Comparison of ENCODE assay signal across 1 cellular context in the genomic region with DNA sequence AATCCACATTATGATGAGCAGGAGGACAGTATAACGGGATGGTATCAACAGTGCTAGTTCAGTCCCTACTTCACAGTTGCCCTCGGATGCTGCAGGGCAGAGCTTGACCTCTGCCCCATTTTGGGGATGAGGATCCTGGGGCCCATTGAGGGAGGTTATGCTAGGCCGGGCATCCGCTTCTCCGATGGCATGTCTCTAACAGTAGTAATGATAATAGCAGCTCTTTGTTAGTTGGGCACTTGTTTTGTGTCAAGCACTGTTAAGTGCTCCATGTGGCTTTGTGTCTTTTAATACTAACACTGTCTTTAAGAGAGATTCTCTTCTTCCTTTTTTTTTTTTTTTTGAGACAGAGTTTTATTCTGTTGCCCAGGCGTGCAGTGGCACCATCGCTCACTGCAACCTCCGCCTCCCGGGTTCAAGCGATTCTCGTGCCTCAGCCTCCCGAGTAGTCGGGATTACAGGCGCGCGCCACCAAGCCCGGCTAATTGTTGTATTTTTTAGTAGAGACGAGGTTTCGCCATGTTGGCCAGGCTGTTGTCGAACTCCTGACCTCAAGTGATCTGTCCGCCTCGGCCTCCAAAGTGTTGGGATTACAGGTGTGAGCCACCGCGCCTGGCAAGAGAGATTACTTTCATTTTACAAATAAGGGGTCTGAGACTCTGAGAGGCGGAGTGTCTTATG.
A peak's percentile ranks its signal among the peaks of the same experiment; 100 is the strongest.
TF ChIP-seq lines count a peak whose summit lies in the region.

No MANE protein-coding gene starts in this region.

TF ChIP-seq in HepG2, 621 proteins besides CTCF, POLR2A, EP300 and RAD21 (continues in another document):
- TF ChIP-seq KDM4B (CRISPR knock-in tag; IDR thresholded peaks at IDR 0.05) = no peak
- TF ChIP-seq ZBTB33 (CRISPR knock-in tag; IDR thresholded peaks at IDR 0.05) = 0 out of 2 replicates have a peak, but pooled peaks have one; percentile 2
- TF ChIP-seq ZNF337 (CRISPR knock-in tag; IDR thresholded peaks at IDR 0.05; ENCODE audit: borderline replicate concordance, low read depth) = 0 out of 2 replicates have a peak, but pooled peaks have one; percentile 26
- no peak for TF ChIP-seq ZMYM4 (CRISPR knock-in tag; IDR thresholded peaks at IDR 0.05)
- TF ChIP-seq JARID2 (CRISPR knock-in tag; IDR thresholded peaks at IDR 0.05; ENCODE audit: insufficient replicate concordance) = no peak
- no peak for TF ChIP-seq SP1 (IDR thresholded peaks at IDR 0.05)
- no peak; the same call in 1 of the 2 replicates for TF ChIP-seq SP1 (CRISPR knock-in tag; IDR thresholded peaks at IDR 0.05)
- TF ChIP-seq MAZ (IDR thresholded peaks at IDR 0.05; ENCODE audit: borderline replicate concordance, low read depth, low read length) = no peak
- no peak for TF ChIP-seq MAZ (CRISPR knock-in tag; IDR thresholded peaks at IDR 0.05; ENCODE audit: low read depth)
- no peak for TF ChIP-seq ZNF451 (CRISPR knock-in tag; IDR thresholded peaks at IDR 0.05)
- TF ChIP-seq ZNF766 (CRISPR knock-in tag; IDR thresholded peaks at IDR 0.05; ENCODE audit: borderline replicate concordance) = 0 out of 2 replicates have a peak, but pooled peaks have one; percentile 11
- no peak for TF ChIP-seq FOXK1 (CRISPR knock-in tag; IDR thresholded peaks at IDR 0.05; ENCODE audit: borderline replicate concordance, low read depth)
- TF ChIP-seq, protein P1, sequence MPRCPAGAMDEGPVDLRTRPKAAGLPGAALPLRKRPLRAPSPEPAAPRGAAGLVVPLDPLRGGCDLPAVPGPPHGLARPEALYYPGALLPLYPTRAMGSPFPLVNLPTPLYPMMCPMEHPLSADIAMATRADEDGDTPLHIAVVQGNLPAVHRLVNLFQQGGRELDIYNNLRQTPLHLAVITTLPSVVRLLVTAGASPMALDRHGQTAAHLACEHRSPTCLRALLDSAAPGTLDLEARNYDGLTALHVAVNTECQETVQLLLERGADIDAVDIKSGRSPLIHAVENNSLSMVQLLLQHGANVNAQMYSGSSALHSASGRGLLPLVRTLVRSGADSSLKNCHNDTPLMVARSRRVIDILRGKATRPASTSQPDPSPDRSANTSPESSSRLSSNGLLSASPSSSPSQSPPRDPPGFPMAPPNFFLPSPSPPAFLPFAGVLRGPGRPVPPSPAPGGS (CRISPR knock-in tag; IDR thresholded peaks at IDR 0.05) = no peak
- no peak for TF ChIP-seq ZNF253 (CRISPR knock-in tag; IDR thresholded peaks at IDR 0.05; ENCODE audit: borderline replicate concordance)
- no peak for TF ChIP-seq ZMAT3 (CRISPR knock-in tag; conservative IDR thresholded peaks at IDR 0.05)
- TF ChIP-seq TRIM24 (CRISPR knock-in tag; IDR thresholded peaks at IDR 0.05) = no peak
- TF ChIP-seq, protein P2, sequence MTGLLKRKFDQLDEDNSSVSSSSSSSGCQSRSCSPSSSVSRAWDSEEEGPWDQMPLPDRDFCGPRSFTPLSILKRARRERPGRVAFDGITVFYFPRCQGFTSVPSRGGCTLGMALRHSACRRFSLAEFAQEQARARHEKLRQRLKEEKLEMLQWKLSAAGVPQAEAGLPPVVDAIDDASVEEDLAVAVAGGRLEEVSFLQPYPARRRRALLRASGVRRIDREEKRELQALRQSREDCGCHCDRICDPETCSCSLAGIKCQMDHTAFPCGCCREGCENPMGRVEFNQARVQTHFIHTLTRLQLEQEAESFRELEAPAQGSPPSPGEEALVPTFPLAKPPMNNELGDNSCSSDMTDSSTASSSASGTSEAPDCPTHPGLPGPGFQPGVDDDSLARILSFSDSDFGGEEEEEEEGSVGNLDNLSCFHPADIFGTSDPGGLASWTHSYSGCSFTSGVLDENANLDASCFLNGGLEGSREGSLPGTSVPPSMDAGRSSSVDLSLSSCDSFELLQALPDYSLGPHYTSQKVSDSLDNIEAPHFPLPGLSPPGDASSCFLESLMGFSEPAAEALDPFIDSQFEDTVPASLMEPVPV (CRISPR knock-in tag; IDR thresholded peaks at IDR 0.05) = no peak
- TF ChIP-seq ZNF879 (CRISPR knock-in tag; IDR thresholded peaks at IDR 0.05) = no peak
- TF ChIP-seq, protein P3, sequence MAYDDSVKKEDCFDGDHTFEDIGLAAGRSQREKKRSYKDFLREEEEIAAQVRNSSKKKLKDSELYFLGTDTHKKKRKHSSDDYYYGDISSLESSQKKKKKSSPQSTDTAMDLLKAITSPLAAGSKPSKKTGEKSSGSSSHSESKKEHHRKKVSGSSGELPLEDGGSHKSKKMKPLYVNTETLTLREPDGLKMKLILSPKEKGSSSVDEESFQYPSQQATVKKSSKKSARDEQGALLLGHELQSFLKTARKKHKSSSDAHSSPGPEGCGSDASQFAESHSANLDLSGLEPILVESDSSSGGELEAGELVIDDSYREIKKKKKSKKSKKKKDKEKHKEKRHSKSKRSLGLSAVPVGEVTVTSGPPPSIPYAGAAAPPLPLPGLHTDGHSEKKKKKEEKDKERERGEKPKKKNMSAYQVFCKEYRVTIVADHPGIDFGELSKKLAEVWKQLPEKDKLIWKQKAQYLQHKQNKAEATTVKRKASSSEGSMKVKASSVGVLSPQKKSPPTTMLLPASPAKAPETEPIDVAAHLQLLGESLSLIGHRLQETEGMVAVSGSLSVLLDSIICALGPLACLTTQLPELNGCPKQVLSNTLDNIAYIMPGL (CRISPR knock-in tag; IDR thresholded peaks at IDR 0.05; ENCODE audit: borderline replicate concordance in 1 of 2, low read depth in 1 of 2) = 0 out of 4 replicates have a peak, but pooled peaks of 1 of the 2 experiments have one; percentile 0
- no peak for TF ChIP-seq ZBTB10 (CRISPR knock-in tag; IDR thresholded peaks at IDR 0.05; ENCODE audit: borderline replicate concordance)
- TF ChIP-seq EED (CRISPR knock-in tag; IDR thresholded peaks at IDR 0.05) = 0 out of 2 replicates have a peak, but pooled peaks have one; percentile 25
- TF ChIP-seq, protein P4, sequence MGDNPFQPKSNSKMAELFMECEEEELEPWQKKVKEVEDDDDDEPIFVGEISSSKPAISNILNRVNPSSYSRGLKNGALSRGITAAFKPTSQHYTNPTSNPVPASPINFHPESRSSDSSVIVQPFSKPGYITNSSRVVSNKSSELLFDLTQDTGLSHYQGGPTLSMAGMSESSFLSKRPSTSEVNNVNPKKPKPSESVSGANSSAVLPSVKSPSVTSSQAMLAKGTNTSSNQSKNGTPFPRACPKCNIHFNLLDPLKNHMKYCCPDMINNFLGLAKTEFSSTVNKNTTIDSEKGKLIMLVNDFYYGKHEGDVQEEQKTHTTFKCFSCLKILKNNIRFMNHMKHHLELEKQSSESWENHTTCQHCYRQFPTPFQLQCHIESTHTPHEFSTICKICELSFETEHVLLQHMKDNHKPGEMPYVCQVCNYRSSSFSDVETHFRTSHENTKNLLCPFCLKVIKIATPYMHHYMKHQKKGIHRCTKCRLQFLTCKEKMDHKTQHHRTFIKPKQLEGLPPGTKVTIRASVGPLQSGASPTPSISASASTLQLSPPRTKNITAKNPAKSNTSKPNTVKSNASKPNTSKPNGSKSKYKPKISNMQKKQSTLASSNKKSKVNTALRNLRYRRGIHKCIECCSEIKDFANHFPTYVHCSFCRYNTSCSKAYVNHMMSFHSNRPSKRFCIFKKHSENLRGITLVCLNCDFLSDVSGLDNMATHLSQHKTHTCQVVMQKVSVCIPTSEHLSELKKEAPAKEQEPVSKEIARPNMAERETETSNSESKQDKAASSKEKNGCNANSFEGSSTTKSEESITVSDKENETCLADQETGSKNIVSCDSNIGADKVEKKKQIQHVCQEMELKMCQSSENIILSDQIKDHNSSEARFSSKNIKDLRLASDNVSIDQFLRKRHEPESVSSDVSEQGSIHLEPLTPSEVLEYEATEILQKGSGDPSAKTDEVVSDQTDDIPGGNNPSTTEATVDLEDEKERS (CRISPR knock-in tag; IDR thresholded peaks at IDR 0.05) = no peak
- TF ChIP-seq NR2F6 (IDR thresholded peaks at IDR 0.05) = peak; percentile 46; the same call in 1 of the 2 replicates
- peak; percentile 42 for TF ChIP-seq NR2F6 (CRISPR knock-in tag; IDR thresholded peaks at IDR 0.05)
- no peak for TF ChIP-seq ZNF296 (CRISPR knock-in tag; conservative IDR thresholded peaks at IDR 0.05)
- TF ChIP-seq RBAK (CRISPR knock-in tag; IDR thresholded peaks at IDR 0.05) = no peak
- TF ChIP-seq FOXO1 (CRISPR knock-in tag; IDR thresholded peaks at IDR 0.05) = 0 out of 2 replicates have a peak, but pooled peaks have one; percentile 2
- TF ChIP-seq HOXA3 (CRISPR knock-in tag; IDR thresholded peaks at IDR 0.05) = no peak
- no peak for TF ChIP-seq ZNF224 (CRISPR knock-in tag; IDR thresholded peaks at IDR 0.05)
- 0 out of 2 replicates have a peak, but pooled peaks have one; percentile 1 for TF ChIP-seq PAX8 (CRISPR knock-in tag; IDR thresholded peaks at IDR 0.05; ENCODE audit: borderline replicate concordance)
- TF ChIP-seq, protein P5, sequence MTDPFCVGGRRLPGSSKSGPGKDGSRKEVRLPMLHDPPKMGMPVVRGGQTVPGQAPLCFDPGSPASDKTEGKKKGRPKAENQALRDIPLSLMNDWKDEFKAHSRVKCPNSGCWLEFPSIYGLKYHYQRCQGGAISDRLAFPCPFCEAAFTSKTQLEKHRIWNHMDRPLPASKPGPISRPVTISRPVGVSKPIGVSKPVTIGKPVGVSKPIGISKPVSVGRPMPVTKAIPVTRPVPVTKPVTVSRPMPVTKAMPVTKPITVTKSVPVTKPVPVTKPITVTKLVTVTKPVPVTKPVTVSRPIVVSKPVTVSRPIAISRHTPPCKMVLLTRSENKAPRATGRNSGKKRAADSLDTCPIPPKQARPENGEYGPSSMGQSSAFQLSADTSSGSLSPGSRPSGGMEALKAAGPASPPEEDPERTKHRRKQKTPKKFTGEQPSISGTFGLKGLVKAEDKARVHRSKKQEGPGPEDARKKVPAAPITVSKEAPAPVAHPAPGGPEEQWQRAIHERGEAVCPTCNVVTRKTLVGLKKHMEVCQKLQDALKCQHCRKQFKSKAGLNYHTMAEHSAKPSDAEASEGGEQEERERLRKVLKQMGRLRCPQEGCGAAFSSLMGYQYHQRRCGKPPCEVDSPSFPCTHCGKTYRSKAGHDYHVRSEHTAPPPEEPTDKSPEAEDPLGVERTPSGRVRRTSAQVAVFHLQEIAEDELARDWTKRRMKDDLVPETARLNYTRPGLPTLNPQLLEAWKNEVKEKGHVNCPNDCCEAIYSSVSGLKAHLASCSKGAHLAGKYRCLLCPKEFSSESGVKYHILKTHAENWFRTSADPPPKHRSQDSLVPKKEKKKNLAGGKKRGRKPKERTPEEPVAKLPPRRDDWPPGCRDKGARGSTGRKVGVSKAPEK (CRISPR knock-in tag; IDR thresholded peaks at IDR 0.05; ENCODE audit: borderline replicate concordance) = no peak
- TF ChIP-seq ETV6 (CRISPR knock-in tag; conservative IDR thresholded peaks at IDR 0.05) = no peak
- 0 out of 2 replicates have a peak, but pooled peaks have one; percentile 30 for TF ChIP-seq STAT6 (CRISPR knock-in tag; IDR thresholded peaks at IDR 0.05; ENCODE audit: borderline replicate concordance)
